In genomic region chrX:11124094-11124493, GRCh38 we compare ENCODE assay signal across 22 cellular contexts.
"Had no signal": no experiment of that assay in that cellular context is flagged by ENCODE, and none has a peak within 500 bp of the region (broad histone marks: within the 10 kb centered on the region; RNA-seq: fewer than 3 reads in every experiment).

No MANE protein-coding gene starts in this region.

- FAIRE-seq: kidney had no signal

- H3K9me3 ChIP-seq: left ventricle myocardium inferior, ovary, right atrium auricular region, right lobe of liver, suprapubic skin, thoracic aorta, tibial artery, uterus had no signal

- DNase-seq: hypothalamus; immature natural killer cell; kidney; left ventricle myocardium inferior; mesendoderm; naive thymus-derived CD4-positive, alpha-beta T cell; ovary; right lobe of liver; stimulated activated CD4-positive, alpha-beta T cell treated with anti-CD3 and anti-CD28 coated beads, Interleukin-12 subunit alpha, Interleukin-12 subunit beta, amount 100 ng/mL, for 4 hours; stimulated activated CD4-positive, alpha-beta T cell treated with anti-CD3 and anti-CD28 coated beads, Interleukin-15, amount 100 ng/mL, for 24 hours; stimulated activated CD4-positive, alpha-beta T cell treated with anti-CD3 and anti-CD28 coated beads, Interleukin-2, amount 100 ng/mL, for 24 hours; stimulated activated CD4-positive, alpha-beta T cell treated with anti-CD3 and anti-CD28 coated beads, Interleukin-4, amount 100 ng/mL, for 1 hour; stimulated activated naive B cell treated with anti-CD40 and anti-IgM and Interleukin-4, amounts not matched to agents 10 μg/mL and 1 μg/mL and 100 μg/mL, for 72 hours; stimulated activated naive CD8-positive, alpha-beta T cell treated with anti-CD3 and anti-CD28 coated beads, Interleukin-15, Interleukin-2, amounts not matched to agents 100 U/mL and 50 U/mL, for 24 hours; stomach; tibial artery; uterus had no signal

- H3K4me1 ChIP-seq: left ventricle myocardium inferior, right atrium auricular region, right lobe of liver, stomach, suprapubic skin, tibial artery, uterus had no signal

- H3K36me3 ChIP-seq: ovary, uterus had no signal

- H3K4me3 ChIP-seq: left ventricle myocardium inferior, lung, ovary, right atrium auricular region, right lobe of liver, stomach, suprapubic skin, thoracic aorta, tibial artery, uterus had no signal

- H3K27me3 ChIP-seq: ovary, right atrium auricular region, right lobe of liver, stomach, suprapubic skin, tibial artery, uterus had no signal

- ATAC-seq: naive thymus-derived CD4-positive, alpha-beta T cell; natural killer cell treated with Interleukin-12 subunit alpha and Interleukin-12 subunit beta and Interleukin-15 and Interleukin-18, amount 100 ng/mL, for 72 hours; right lobe of liver; stimulated activated naive B cell treated with anti-CD40 and anti-IgM and Interleukin-4, amounts not matched to agents 10 μg/mL and 1 μg/mL and 100 μg/mL, for 72 hours; stimulated activated naive CD8-positive, alpha-beta T cell treated with anti-CD3 and anti-CD28 coated beads, Interleukin-15, Interleukin-2, amounts not matched to agents 100 U/mL and 50 U/mL, for 24 hours had no signal

- H3K27ac ChIP-seq: left ventricle myocardium inferior, ovary, right atrium auricular region, right lobe of liver, stomach, suprapubic skin, thoracic aorta, tibial artery, uterus had no signal
